ENCODE assay signal across 16 cellular contexts in genomic region chr13:67726979-67727378, GRCh38.
"Had no signal": no experiment of that assay in that cellular context is flagged by ENCODE, and none has a peak within 500 bp of the region (broad histone marks: within the 10 kb centered on the region; RNA-seq: fewer than 3 reads in every experiment).

No MANE protein-coding gene starts in this region.

- H3K4me3 Mint-ChIP-seq: activated naive CD4-positive, alpha-beta T cell treated with anti-CD3 and anti-CD28 coated beads for 36 hours; activated naive CD8-positive, alpha-beta T cell treated with anti-CD3 and anti-CD28 coated beads, Interleukin-2, amount 50 U/mL, for 24 hours; mesothelial cell of epicardium had no signal

- H3K4me1 ChIP-seq: ascending aorta, lower lobe of right lung, sigmoid colon, spleen, stomach, testis had no signal

- H3K36me3 ChIP-seq: ascending aorta, lower lobe of right lung, ovary, sigmoid colon, spleen, stomach had no signal

- H3K27ac Mint-ChIP-seq: activated naive CD4-positive, alpha-beta T cell treated with anti-CD3 and anti-CD28 coated beads for 36 hours; activated naive CD8-positive, alpha-beta T cell treated with anti-CD3 and anti-CD28 coated beads, Interleukin-2, amount 50 U/mL, for 24 hours; mesothelial cell of epicardium had no signal

- H3K9me3 ChIP-seq: ovary, testis had no signal

- H3K4me1 Mint-ChIP-seq: activated naive CD8-positive, alpha-beta T cell treated with anti-CD3 and anti-CD28 coated beads, Interleukin-2, amount 50 U/mL, for 24 hours; mesothelial cell of epicardium had no signal

- DNase-seq: activated CD4-positive, alpha-beta T cell treated with anti-CD3 and anti-CD28 coated beads for 1 hour; activated CD4-positive, alpha-beta T cell treated with anti-CD3 and anti-CD28 coated beads, Interleukin-2, amount 50 U/mL, for 4 hours; activated naive CD4-positive, alpha-beta T cell treated with anti-CD3 and anti-CD28 coated beads for 36 hours; activated naive CD8-positive, alpha-beta T cell treated with anti-CD3 and anti-CD28 coated beads, Interleukin-2, amount 50 U/mL, for 24 hours; activated T-cell treated with anti-CD3 and anti-CD28 coated beads for 4 hours; dorsolateral prefrontal cortex; kidney glomerular epithelial cell; lower lobe of right lung; ovary; sigmoid colon; spleen; stomach; T-helper 1 cell; testis had no signal

- ATAC-seq: activated naive CD8-positive, alpha-beta T cell treated with anti-CD3 and anti-CD28 coated beads, Interleukin-2, amount 50 U/mL, for 24 hours; lower lobe of right lung had no signal

- H3K27me3 ChIP-seq: ascending aorta, ovary, sigmoid colon, spleen, stomach, testis had no signal

- H3K4me3 ChIP-seq: ascending aorta, dorsolateral prefrontal cortex, lower lobe of right lung, ovary, sigmoid colon, spleen, stomach, testis had no signal

- H3K27ac ChIP-seq: ascending aorta, dorsolateral prefrontal cortex, lower lobe of right lung, ovary, sigmoid colon, spleen, stomach, testis had no signal

- H3K27me3 Mint-ChIP-seq: activated naive CD8-positive, alpha-beta T cell treated with anti-CD3 and anti-CD28 coated beads, Interleukin-2, amount 50 U/mL, for 24 hours had no signal
